8 cellular contexts compared by ENCODE assay signal in genomic region chr15:70492240-70493177, GRCh38.
DNase-seq lines count a peak whose midpoint lies in the region; ATAC-seq and TF ChIP-seq lines count a peak whose summit lies in the region.

No MANE protein-coding gene starts in this region.

- no peaks in the 10 kb centered on the region for H3K79me2 ChIP-seq in Karpas-422 (ENCODE audit: low read length)

- no peak overlapping the region for H3K4me3 Mint-ChIP-seq in chondrocyte (ENCODE audit: unreplicated experiment)
- peak overlapping the region; percentile 61 to 90 (median 76) for H3K4me3 Mint-ChIP-seq in naive thymus-derived CD8-positive, alpha-beta T cell

- H3K27me3 ChIP-seq in Karpas-422 (ENCODE audit: low read length) (no peaks in the 10 kb centered on the region), tibial nerve (no peaks in the 10 kb centered on the region)

- peak overlapping the region; percentile 91 for H3K27ac Mint-ChIP-seq in chondrocyte (ENCODE audit: unreplicated experiment)
- peak overlapping the region; percentile 9 to 92 (median 78) for H3K27ac Mint-ChIP-seq in naive thymus-derived CD8-positive, alpha-beta T cell

- H3K9me3 ChIP-seq in Karpas-422 (ENCODE audit: low read length) (no peaks in the 10 kb centered on the region), tibial nerve (no peaks in the 10 kb centered on the region)

- peak; percentile 52 for ATAC-seq in GM21529 (IDR thresholded peaks at IDR 0.05; ENCODE audit: unreplicated experiment)
- ATAC-seq in naive thymus-derived CD8-positive, alpha-beta T cell = peak; percentile 78 to 90

- TF ChIP-seq CTCF in chondrocyte (IDR thresholded peaks at IDR 0.05) (no peak), tibial nerve (IDR thresholded peaks at IDR 0.05) (peak in 1 of 5 experiments; percentile 62)

- no peaks in the 10 kb centered on the region for H3K9me3 Mint-ChIP-seq in chondrocyte (ENCODE audit: low read depth)
- no peaks in the 10 kb centered on the region for H3K9me3 Mint-ChIP-seq in naive thymus-derived CD8-positive, alpha-beta T cell

- 45 to 57% methylated on average over 19 to 20 of the region's 20 CpGs for WGBS in tibial nerve, 2 donors

- H3K9me2 ChIP-seq in Karpas-422 (replicated peaks; ENCODE audit: insufficient read depth, low read length) = no peaks in the 10 kb centered on the region

- peaks cover 7% of the 10 kb centered on the region for H3K27me3 Mint-ChIP-seq in chondrocyte (ENCODE audit: low read depth)
- H3K27me3 Mint-ChIP-seq in naive thymus-derived CD8-positive, alpha-beta T cell = peaks cover 0 to 6% (median 0%) of the 10 kb centered on the region in 5 donors

- H3K36me3 ChIP-seq in Karpas-422 (ENCODE audit: insufficient read depth, low read length) (no peaks in the 10 kb centered on the region), tibial nerve (no peaks in the 10 kb centered on the region)

- no peak overlapping the region for H3K27ac ChIP-seq in Karpas-422 (ENCODE audit: low read length)
- H3K27ac ChIP-seq in tibial nerve = peak overlapping the region in 3 of 4 donors; percentile 16 to 42 (median 20)

- peaks cover 55% of the 10 kb centered on the region for H3K4me1 Mint-ChIP-seq in chondrocyte (ENCODE audit: low read depth)
- H3K4me1 Mint-ChIP-seq in naive thymus-derived CD8-positive, alpha-beta T cell = peaks cover 59 to 87% (median 82%) of the 10 kb centered on the region in 4 donors

- H3K4me2 ChIP-seq in Karpas-422 (ENCODE audit: low read depth, low read length, poor library complexity, severe bottlenecking) = peak overlapping the region; percentile 38

- H4K20me1 ChIP-seq in Karpas-422 (ENCODE audit: insufficient read depth, low read depth, low read length) = 0 out of 2 replicates have a peak, but pooled peaks cover 4% of the 10 kb centered on the region

- TF ChIP-seq POLR2A in tibial nerve (IDR thresholded peaks at IDR 0.05) = no peak

- H2AFZ ChIP-seq in Karpas-422 (ENCODE audit: low read length) = no peak overlapping the region

- H3K4me3 ChIP-seq in Karpas-422 (ENCODE audit: low read length) = no peak overlapping the region
- no peak overlapping the region for H3K4me3 ChIP-seq in tibial nerve

- POLR2A ChIA-PET in naive thymus-derived CD8-positive, alpha-beta T cell (lab: Charles Lee) = interaction anchor here (0.9 to 3.8 kb wide), 8 partner anchors 11 to 395 kb away, joined by 3 to 24 read pairs (median 4); partner anchors contain the start of gene TLE3

- H3K4me1 ChIP-seq in Karpas-422 (ENCODE audit: low read length) = peaks cover 29% of the 10 kb centered on the region
- H3K4me1 ChIP-seq in tibial nerve = peaks cover 0 to 46% (median 27%) of the 10 kb centered on the region in 4 donors

- TF ChIP-seq EP300 in tibial nerve (IDR thresholded peaks at IDR 0.05) = peak in 1 of 2 donors; percentile 34

- DNase-seq in COLO829 (ENCODE audit: low spot score) (peak; percentile 40), Karpas-422 (peak; percentile 58), chondrocyte (ENCODE audit: low spot score) (peak; percentile 88), tibial nerve (ENCODE audit: low spot score in 2 of 2) (no peak), RKO (ENCODE audit: low spot score) (no peak)
- DNase-seq in activated CD4-positive, CD25-positive, alpha-beta regulatory T cell treated with anti-CD3 and anti-CD28 coated beads, Interleukin-2, amount 50 U/mL, for 16 hours (ENCODE audit: low read depth, low spot score) = peak; percentile 61
- DNase-seq in naive thymus-derived CD8-positive, alpha-beta T cell = peak; percentile 37 to 89 (median 77)

- no peaks in the 10 kb centered on the region for H3K36me3 Mint-ChIP-seq in chondrocyte (ENCODE audit: low read depth)
- H3K36me3 Mint-ChIP-seq in naive thymus-derived CD8-positive, alpha-beta T cell = no peaks in the 10 kb centered on the region

- H3K9ac ChIP-seq in Karpas-422 (ENCODE audit: low read length) = peak overlapping the region; percentile 53; the same call in 1 of the 2 replicates

Comparison
In these comparisons a context has a peak if more than half of its experiments do, and no peak if none do; other contexts are left out.
1. DNase-seq: peak in COLO829 (single experiment), Karpas-422 (single experiment), activated CD4-positive, CD25-positive, alpha-beta regulatory T cell treated with anti-CD3 and anti-CD28 coated beads, Interleukin-2, amount 50 U/mL, for 16 hours (single experiment), chondrocyte (single experiment) and naive thymus-derived CD8-positive, alpha-beta T cell (10 of 10); none in tibial nerve (0 of 2) and RKO (single experiment).